14 cellular contexts compared by ENCODE assay signal in genomic region chr13:105979586-105979985, GRCh38.
A peak's percentile ranks its signal among the peaks of the same experiment; 100 is the strongest.
DNase-seq lines count a peak whose midpoint lies in the region; TF ChIP-seq lines count a peak whose summit lies in the region.
"Had no signal": no experiment of that assay in that cellular context is flagged by ENCODE, and none has a peak within 500 bp of the region (broad histone marks: within the 10 kb centered on the region; RNA-seq: fewer than 3 reads in every experiment).

No MANE protein-coding gene starts in this region.

- H3K27me3 Mint-ChIP-seq in neural crest cell (ENCODE audit: low read depth): no peaks in the 10 kb centered on the region
- H3K27me3 Mint-ChIP-seq: stimulated activated memory B cell treated with anti-CD40 and anti-IgM and Interleukin-4, amounts not matched to agents 10 μg/mL and 1 μg/mL and 100 μg/mL, for 72 hours had no signal

- peak overlapping the region in 1 of 2 donors; percentile 57 for H3K9ac ChIP-seq in colonic mucosa (ENCODE audit: low read depth in 2 of 2, low read length in 2 of 2)
- H3K9ac ChIP-seq: BLaER1 had no signal

- no peaks in the 10 kb centered on the region for H3K9me3 ChIP-seq in colonic mucosa
- H3K9me3 ChIP-seq: BLaER1 had no signal

- intact Hi-C loops in colonic mucosa (cut with DNase I): no loop called here

- H3K4me1 ChIP-seq in colonic mucosa: no peaks in the 10 kb centered on the region
- H3K4me1 ChIP-seq: BLaER1 had no signal

- DNase-seq in DMS153 (lab: John Stamatoyannopoulos, UW) (peak; percentile 21), NCI-H226 (peak; percentile 62), colonic mucosa (peak; percentile 75), neural crest cell (ENCODE audit: low read depth, low spot score) (no peak)
- no peak for DNase-seq in activated effector memory CD4-positive, alpha-beta T cell treated with anti-CD3 and anti-CD28 coated beads, Interleukin-2, amount 50 U/mL, for 16 hours
- no peak for DNase-seq in activated naive CD4-positive, alpha-beta T cell (lab: John Stamatoyannopoulos, UW)
- DNase-seq in activated naive CD4-positive, alpha-beta T cell treated with Interleukin-2 at 50 U/mL for 16 hours: no peak
- no peak for DNase-seq in activated CD8-positive, alpha-beta memory T cell treated with anti-CD3 and anti-CD28 coated beads, Interleukin-2, amount 50 U/mL, for 4 hours
- DNase-seq: activated CD4-positive, alpha-beta T cell treated with anti-CD3 and anti-CD28 coated beads for 4 hours; activated gamma-delta T cell; stimulated activated CD4-positive, alpha-beta T cell treated with anti-CD3 and anti-CD28 coated beads, Interleukin-2, amount 100 ng/mL, for 24 hours had no signal

- H3K4me3 ChIP-seq in colonic mucosa: no peak overlapping the region
- H3K4me3 ChIP-seq: BLaER1, coronary artery had no signal

- peaks cover 11% of the 10 kb centered on the region for H3K9me3 Mint-ChIP-seq in neural crest cell
- H3K9me3 Mint-ChIP-seq: stimulated activated memory B cell treated with anti-CD40 and anti-IgM and Interleukin-4, amounts not matched to agents 10 μg/mL and 1 μg/mL and 100 μg/mL, for 72 hours had no signal

- no peak overlapping the region for H3K4me3 Mint-ChIP-seq in neural crest cell
- H3K4me3 Mint-ChIP-seq: stimulated activated memory B cell treated with anti-CD40 and anti-IgM and Interleukin-4, amounts not matched to agents 10 μg/mL and 1 μg/mL and 100 μg/mL, for 72 hours had no signal

- H3K36me3 Mint-ChIP-seq in neural crest cell (ENCODE audit: low read depth): peaks cover 3% of the 10 kb centered on the region
- H3K36me3 Mint-ChIP-seq: stimulated activated memory B cell treated with anti-CD40 and anti-IgM and Interleukin-4, amounts not matched to agents 10 μg/mL and 1 μg/mL and 100 μg/mL, for 72 hours had no signal

- peaks cover 15% of the 10 kb centered on the region for H3K4me1 Mint-ChIP-seq in neural crest cell
- H3K4me1 Mint-ChIP-seq: stimulated activated memory B cell treated with anti-CD40 and anti-IgM and Interleukin-4, amounts not matched to agents 10 μg/mL and 1 μg/mL and 100 μg/mL, for 72 hours had no signal

- H3K27ac Mint-ChIP-seq in neural crest cell (ENCODE audit: unreplicated experiment): peak overlapping the region; percentile 85
- H3K27ac Mint-ChIP-seq: stimulated activated memory B cell treated with anti-CD40 and anti-IgM and Interleukin-4, amounts not matched to agents 10 μg/mL and 1 μg/mL and 100 μg/mL, for 72 hours had no signal

- no peaks in the 10 kb centered on the region for H3K36me3 ChIP-seq in colonic mucosa
- H3K36me3 ChIP-seq: BLaER1 had no signal

- TF ChIP-seq CTCF in colonic mucosa (IDR thresholded peaks at IDR 0.05): no peak
- TF ChIP-seq CTCF in neural crest cell (conservative IDR thresholded peaks at IDR 0.05): no peak

- H3K27me3 ChIP-seq in colonic mucosa: no peaks in the 10 kb centered on the region
- H3K27me3 ChIP-seq: BLaER1 had no signal

- peak overlapping the region; percentile 12 for H3K27ac ChIP-seq in colonic mucosa
- H3K27ac ChIP-seq: BLaER1, coronary artery had no signal

Comparison
In these comparisons a context has a peak if more than half of its experiments do, and no peak if none do; other contexts are left out.
1. DNase-seq: peak in DMS153 (single experiment), NCI-H226 (single experiment) and colonic mucosa (single experiment); none in neural crest cell (single experiment), activated effector memory CD4-positive, alpha-beta T cell treated with anti-CD3 and anti-CD28 coated beads, Interleukin-2, amount 50 U/mL, for 16 hours (single experiment), activated naive CD4-positive, alpha-beta T cell (0 of 4), activated naive CD4-positive, alpha-beta T cell treated with Interleukin-2 at 50 U/mL for 16 hours (single experiment) and activated CD8-positive, alpha-beta memory T cell treated with anti-CD3 and anti-CD28 coated beads, Interleukin-2, amount 50 U/mL, for 4 hours (single experiment).